Comparison of ENCODE assay signal across 1 cellular context in genomic region chr1:23594927-23595353, GRCh38.
TF ChIP-seq lines count a peak whose summit lies in the region.

No MANE protein-coding gene starts in this region.

TF ChIP-seq in GM23338, 12 proteins besides CTCF, POLR2A, EP300 and RAD21 (continued from another document):
- no peak for TF ChIP-seq ZNF462 (CRISPR knock-in tag; IDR thresholded peaks at IDR 0.05)
- TF ChIP-seq STAT1 (IDR thresholded peaks at IDR 0.05; ENCODE audit: unreplicated experiment) = no peak
- TF ChIP-seq POLR2AphosphoS5 (IDR thresholded peaks at IDR 0.05; ENCODE audit: low read depth) = no peak
